Comparison of ENCODE assay signal across 8 cellular contexts in genomic region chr22:31106651-31107205, GRCh38. TPM values are rescaled to one million over a fixed set of nuclear protein-coding genes. Genes with fewer than 3 reads are reported as not detected.
DNase-seq lines count a peak whose midpoint lies in the region; ATAC-seq and TF ChIP-seq lines count a peak whose summit lies in the region.

No MANE protein-coding gene starts in this region.

- H3K9me3 ChIP-seq in heart left ventricle, result no peaks in the 10 kb centered on the region

- peaks cover 0 to 37% (median 35%) of the 10 kb centered on the region in 9 donors for H3K36me3 ChIP-seq in heart left ventricle

- H3K9me3 Mint-ChIP-seq in activated CD4-positive, alpha-beta memory T cell treated with anti-CD3 and anti-CD28 coated beads, Interleukin-2, amount 10 ng/mL, durations not matched to agents 7 days and 5 days, result no peaks in the 10 kb centered on the region

- H3K4me1 Mint-ChIP-seq in activated CD4-positive, alpha-beta memory T cell treated with anti-CD3 and anti-CD28 coated beads, Interleukin-2, amount 10 ng/mL, durations not matched to agents 7 days and 5 days, result peaks cover 15% of the 10 kb centered on the region

- H3K27me3 Mint-ChIP-seq in activated CD4-positive, alpha-beta memory T cell treated with anti-CD3 and anti-CD28 coated beads, Interleukin-2, amount 10 ng/mL, durations not matched to agents 7 days and 5 days, result no peaks in the 10 kb centered on the region

- H3K27ac Mint-ChIP-seq in activated CD4-positive, alpha-beta memory T cell treated with anti-CD3 and anti-CD28 coated beads, Interleukin-2, amount 10 ng/mL, durations not matched to agents 7 days and 5 days, result no peak overlapping the region

- DNase-seq in G401 (ENCODE audit: low spot score) (peak; percentile 38), heart left ventricle (peak in 4 of 5 donors; percentile 21 to 52 (median 40)), sciatic nerve (ENCODE audit: low spot score) (no peak), epidermal melanocyte (ENCODE audit: insufficient read length, low spot score) (no peak), GF-D8 (lab: John Stamatoyannopoulos, UW) (no peak), NCI-H1048 (lab: John Stamatoyannopoulos, UW) (no peak)
- no peak for DNase-seq in activated CD4-positive, alpha-beta memory T cell treated with anti-CD3 and anti-CD28 coated beads, Interleukin-2, amount 10 ng/mL, durations not matched to agents 7 days and 5 days

- H3K4me1 ChIP-seq in heart left ventricle, result peaks cover 0 to 51% (median 24%) of the 10 kb centered on the region in 12 donors

- no peaks in the 10 kb centered on the region for H3K27me3 ChIP-seq in heart left ventricle

- no peak for TF ChIP-seq POLR2A in heart left ventricle (IDR thresholded peaks at IDR 0.05)

- CTCF ChIA-PET in activated CD4-positive, alpha-beta memory T cell treated with anti-CD3 and anti-CD28 coated beads, Interleukin-2, amount 10 ng/mL, durations not matched to agents 7 days and 5 days (lab: Charles Lee), result interaction anchor here (0.8 to 2.9 kb wide), 19 partner anchors 10 to 240 kb away, joined by 3 to 28 read pairs (median 6); partner anchors contain the start of genes LIMK2, PATZ1, PIK3IP1 and RNF185

- POLR2A ChIA-PET in activated CD4-positive, alpha-beta memory T cell treated with anti-CD3 and anti-CD28 coated beads, Interleukin-2, amount 10 ng/mL, durations not matched to agents 7 days and 5 days (lab: Charles Lee), result interaction anchor here (0.8 to 2.4 kb wide), 8 partner anchors 11 to 240 kb away, joined by 3 to 10 read pairs (median 6); partner anchors contain the start of genes PATZ1 and TUG1

- in situ Hi-C loops in G401 (cut with HindIII; ENCODE audit: low sequenced_read_pairs), result no loop called here

- ATAC-seq in heart left ventricle (peak; percentile 6 to 22 (median 12)), sciatic nerve (peak; percentile 28), HG03432 (IDR thresholded peaks at IDR 0.05; ENCODE audit: unreplicated experiment) (no peak)

- H3K4me3 ChIP-seq in heart left ventricle, result peak overlapping the region; percentile 56 to 95 (median 74)

- WGBS in heart left ventricle, 4 donors, result 38 to 51% (median 43%) methylated on average over 17 to 18 of the region's 18 CpGs

- peak overlapping the region; percentile 88 to 99 (median 93) for H3K27ac ChIP-seq in heart left ventricle

- no peaks in the 10 kb centered on the region for H3K36me3 Mint-ChIP-seq in activated CD4-positive, alpha-beta memory T cell treated with anti-CD3 and anti-CD28 coated beads, Interleukin-2, amount 10 ng/mL, durations not matched to agents 7 days and 5 days (ENCODE audit: low read depth)

- intact Hi-C loops in heart left ventricle (cut with DNase I) (loop anchor here in 9 of 10 donors (1.0 to 10.0 kb wide), 10 partner anchors 41 to 168 kb away; no protein-coding TSS in a partner anchor), sciatic nerve (cut with DNase I) (no loop called here)

- no peak for TF ChIP-seq CTCF in heart left ventricle (IDR thresholded peaks at IDR 0.05)

- H3K4me3 Mint-ChIP-seq in activated CD4-positive, alpha-beta memory T cell treated with anti-CD3 and anti-CD28 coated beads, Interleukin-2, amount 10 ng/mL, durations not matched to agents 7 days and 5 days, result peak overlapping the region; percentile 79

RNA-seq across cellular contexts. Expression of gene SELENOM, which starts 0.6 kb away (rescaled TPM):
- total RNA-seq in G401 (2014; rRNA removed; shearing (Covaris generic)), result 55.1 and 115 TPM in 2 replicates
- total RNA-seq in activated CD4-positive, alpha-beta memory T cell treated with anti-CD3 and anti-CD28 coated beads, Interleukin-2, amount 10 ng/mL, durations not matched to agents 7 days and 5 days, result 1 to 10 TPM; 2.3 to 2.4 TPM
- total RNA-seq in heart left ventricle (100 to 1,000 TPM in 1 of 9 donors, 10 to 100 TPM in 8; 35.0 to 183 (median 52.9) TPM), sciatic nerve (159 TPM)
- polyA plus RNA-seq in heart left ventricle, result 10 to 100 TPM; 72.3 to 76.6 TPM

RNA-seq across cellular contexts. Expression of gene INPP5J, which starts 16.0 kb away (rescaled TPM):
- total RNA-seq in G401 (2014; rRNA removed; shearing (Covaris generic)), result 0.74 and 3.0 TPM in 2 replicates
- not detected for total RNA-seq in activated CD4-positive, alpha-beta memory T cell treated with anti-CD3 and anti-CD28 coated beads, Interleukin-2, amount 10 ng/mL, durations not matched to agents 7 days and 5 days
- total RNA-seq in heart left ventricle (10 to 100 TPM in 8 of 9 donors, 1 to 10 TPM in 1; 8.4 to 23.1 (median 21.6) TPM), sciatic nerve (1.9 TPM)
- polyA plus RNA-seq in heart left ventricle, result 10 to 100 TPM in 1 of 2 donors, 1 to 10 TPM in 1; 9.7 to 12.9 TPM

RNA-seq across cellular contexts. Expression of gene SMTN, which starts 25.6 kb away (rescaled TPM):
- total RNA-seq in G401 (2014; rRNA removed; shearing (Covaris generic)), result 27.9 and 38.9 TPM in 2 replicates
- total RNA-seq in activated CD4-positive, alpha-beta memory T cell treated with anti-CD3 and anti-CD28 coated beads, Interleukin-2, amount 10 ng/mL, durations not matched to agents 7 days and 5 days, result 10 to 100 TPM; 36.4 to 41.4 TPM
- total RNA-seq in heart left ventricle, result 100 to 1,000 TPM; 114 to 270 (median 167) TPM
- polyA plus RNA-seq in heart left ventricle, result 100 to 1,000 TPM in 1 of 2 donors, 10 to 100 TPM in 1; 55.5 to 257 TPM
- total RNA-seq in sciatic nerve, result 283 TPM

RNA-seq across cellular contexts. Expression of gene PLA2G3, which starts 33.6 kb away (rescaled TPM):
- total RNA-seq in G401 (2014; rRNA removed; shearing (Covaris generic)), result 4.4 and 4.9 TPM in 2 replicates
- not detected for total RNA-seq in activated CD4-positive, alpha-beta memory T cell treated with anti-CD3 and anti-CD28 coated beads, Interleukin-2, amount 10 ng/mL, durations not matched to agents 7 days and 5 days
- not detected for total RNA-seq in heart left ventricle
- polyA plus RNA-seq in heart left ventricle, result not detected
- not detected for total RNA-seq in sciatic nerve

RNA-seq across cellular contexts. Expression of gene RNF185, which starts 53.3 kb away (rescaled TPM):
- 45.7 and 54.8 TPM in 2 replicates for total RNA-seq in G401 (2014; rRNA removed; shearing (Covaris generic))
- 10 to 100 TPM; 21.4 to 21.7 TPM for total RNA-seq in activated CD4-positive, alpha-beta memory T cell treated with anti-CD3 and anti-CD28 coated beads, Interleukin-2, amount 10 ng/mL, durations not matched to agents 7 days and 5 days
- total RNA-seq in heart left ventricle (10 to 100 TPM; 20.0 to 26.6 (median 23.1) TPM), sciatic nerve (33.8 TPM)
- polyA plus RNA-seq in heart left ventricle, result 10 to 100 TPM; 11.4 to 31.5 TPM

Comparison
In these comparisons a context has a peak if more than half of its experiments do, and no peak if none do; other contexts are left out.
1. DNase-seq: peak in G401 (single experiment) and heart left ventricle (4 of 5); none in activated CD4-positive, alpha-beta memory T cell treated with anti-CD3 and anti-CD28 coated beads, Interleukin-2, amount 10 ng/mL, durations not matched to agents 7 days and 5 days (single experiment), sciatic nerve (single experiment), epidermal melanocyte (single experiment), GF-D8 (single experiment) and NCI-H1048 (single experiment).
2. RNA of gene SELENOM, which starts 0.6 kb away (total RNA-seq): 159 TPM in sciatic nerve (single experiment), 55.1 to 115 TPM in G401 and 35.0 to 183 TPM in heart left ventricle; 2.3 to 2.4 TPM in activated CD4-positive, alpha-beta memory T cell treated with anti-CD3 and anti-CD28 coated beads, Interleukin-2, amount 10 ng/mL, durations not matched to agents 7 days and 5 days; every median in the first group is over 10 times any median in the second.